Comparison of ENCODE assay signal across 8 cellular contexts in genomic region chr13:107205318-107206112, GRCh38.
DNase-seq lines count a peak whose midpoint lies in the region; ATAC-seq and TF ChIP-seq lines count a peak whose summit lies in the region.

No MANE protein-coding gene starts in this region.

- DNase-seq in AG08396 (ENCODE audit: low spot score) (peak; percentile 73), NCI-H1694 (lab: John Stamatoyannopoulos, UW) (peak; percentile 66), cerebellum (ENCODE audit: low spot score) (peak; percentile 68), left lung (peak; percentile 53 to 89)
- peak; percentile 9 for DNase-seq in activated CD4-positive, CD25-positive, alpha-beta regulatory T cell treated with anti-CD3 and anti-CD28 coated beads, Interleukin-2, amount 50 U/mL, for 16 hours (ENCODE audit: low read depth, low spot score)
- peak; percentile 7 to 18 (median 17) for DNase-seq in stimulated activated CD4-positive, alpha-beta T cell treated with anti-CD3 and anti-CD28 coated beads, TNF-alpha, amount 100 ng/mL, for 4 hours (ENCODE audit: low read depth in 3 of 3)

- peak; percentile 97 for ATAC-seq in GM18511 (IDR thresholded peaks at IDR 0.05; ENCODE audit: unreplicated experiment)
- peak; percentile 86 for ATAC-seq in HG02943 (IDR thresholded peaks at IDR 0.05; ENCODE audit: low read depth, unreplicated experiment)
- peak; percentile 95 for ATAC-seq in left lung

- no peak overlapping the region for H3K27ac ChIP-seq in left lung

- intact Hi-C loops in left lung (cut with DNase I): loop anchor here in 1 of 2 donors (10.0 kb wide), 1 partner anchor 949 kb away; no protein-coding TSS in a partner anchor

- H3K4me3 ChIP-seq in left lung: no peak overlapping the region

- peaks cover 6 to 10% of the 10 kb centered on the region in 2 donors for H3K4me1 ChIP-seq in left lung

- H3K9me3 ChIP-seq in left lung: no peaks in the 10 kb centered on the region

- peak; percentile 94 to 97 for TF ChIP-seq CTCF in left lung (IDR thresholded peaks at IDR 0.05)

- H3K36me3 ChIP-seq in left lung: no peaks in the 10 kb centered on the region

- no peaks in the 10 kb centered on the region for H3K27me3 ChIP-seq in left lung

Comparison
In these comparisons a context has a peak if more than half of its experiments do, and no peak if none do; other contexts are left out.
1. DNase-seq: peak in every context shown above with its lines; median percentile 73 in AG08396; 71 in left lung; 68 in cerebellum; 66 in NCI-H1694; 17 in stimulated activated CD4-positive, alpha-beta T cell treated with anti-CD3 and anti-CD28 coated beads, TNF-alpha, amount 100 ng/mL, for 4 hours; 9 in activated CD4-positive, CD25-positive, alpha-beta regulatory T cell treated with anti-CD3 and anti-CD28 coated beads, Interleukin-2, amount 50 U/mL, for 16 hours.